In the genomic region with DNA sequence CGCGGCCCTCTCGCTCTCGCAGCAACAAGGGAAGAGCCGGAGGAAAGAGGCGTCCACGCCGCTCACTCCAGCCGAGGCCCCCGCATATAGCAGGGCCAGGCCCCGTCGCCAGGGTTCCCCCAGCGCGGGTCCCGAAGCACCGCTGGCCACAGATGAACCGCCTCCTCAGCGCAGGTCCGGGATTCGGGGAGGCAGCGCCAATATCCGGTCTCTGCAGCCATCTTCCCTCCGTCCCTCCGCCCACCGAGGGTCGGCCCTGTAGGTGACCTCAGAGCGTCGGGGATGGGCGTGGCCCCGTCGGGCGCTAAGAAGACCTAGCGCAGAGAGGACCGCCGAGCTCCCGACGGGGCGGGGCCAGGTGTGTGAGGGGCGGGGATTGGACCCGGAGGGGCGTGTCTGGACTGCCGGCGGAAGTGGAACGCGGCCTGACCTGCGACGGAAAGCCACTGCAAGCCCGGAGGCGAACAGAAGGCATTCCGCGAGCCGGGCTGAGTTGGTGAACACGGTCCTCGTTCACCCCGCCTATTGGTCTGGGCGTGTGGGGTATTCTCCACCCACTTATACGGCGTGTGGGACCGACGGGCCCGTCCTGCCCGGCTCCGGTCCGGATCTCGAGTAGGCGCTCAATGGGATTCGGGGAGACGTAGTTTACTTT, we compare ENCODE assay signal across 1 cellular context.
TF ChIP-seq lines count a peak whose summit lies in the region.

No MANE protein-coding gene starts in this region.

TF ChIP-seq in HepG2, 621 proteins besides CTCF, POLR2A, EP300 and RAD21 (continued from another document and continues in another):
- TF ChIP-seq ZNF879 (CRISPR knock-in tag; IDR thresholded peaks at IDR 0.05) (peak; percentile 79), ADNP (CRISPR knock-in tag; IDR thresholded peaks at IDR 0.05) (no peak), MAF1 (CRISPR knock-in tag; IDR thresholded peaks at IDR 0.05; ENCODE audit: borderline replicate concordance) (no peak), NAIF1 (CRISPR knock-in tag; IDR thresholded peaks at IDR 0.05; ENCODE audit: borderline replicate concordance) (peak; percentile 85; the same call in 1 of the 2 replicates), ARNT (IDR thresholded peaks at IDR 0.05) (no peak), ZNF331 (CRISPR knock-in tag; IDR thresholded peaks at IDR 0.05) (peak; percentile 47; the same call in 1 of the 2 replicates), ZNF703 (CRISPR knock-in tag; IDR thresholded peaks at IDR 0.05; ENCODE audit: borderline replicate concordance) (no peak), SMAD1 (CRISPR knock-in tag; IDR thresholded peaks at IDR 0.05; ENCODE audit: borderline replicate concordance, low read depth) (no peak; the same call in 1 of the 2 replicates), ZMYM3 (CRISPR knock-in tag; IDR thresholded peaks at IDR 0.05) (peak; percentile 8; the same call in 1 of the 2 replicates), ZBTB7A (CRISPR knock-in tag; IDR thresholded peaks at IDR 0.05) (0 out of 2 replicates have a peak, but pooled peaks have one; percentile 42), ZNF446 (CRISPR knock-in tag; IDR thresholded peaks at IDR 0.05) (peak; percentile 74; the same call in 1 of the 2 replicates), ZNF235 (CRISPR knock-in tag; IDR thresholded peaks at IDR 0.05; ENCODE audit: borderline replicate concordance) (peak; percentile 36; the same call in 1 of the 2 replicates), PHF21A (CRISPR knock-in tag; IDR thresholded peaks at IDR 0.05) (peak; percentile 58), POGZ (CRISPR knock-in tag; IDR thresholded peaks at IDR 0.05) (peak; percentile 83), SP2 (CRISPR knock-in tag; IDR thresholded peaks at IDR 0.05) (peak; percentile 39; the same call in 1 of the 2 replicates), HDAC2 (CRISPR knock-in tag; IDR thresholded peaks at IDR 0.05) (peak; percentile 34; the same call in 1 of the 2 replicates), ZIK1 (CRISPR knock-in tag; IDR thresholded peaks at IDR 0.05; ENCODE audit: borderline replicate concordance, low read depth) (peak; percentile 72; the same call in 1 of the 2 replicates), GABPB1 (CRISPR knock-in tag; IDR thresholded peaks at IDR 0.05) (peak; percentile 92), BRF2 (CRISPR knock-in tag; IDR thresholded peaks at IDR 0.05) (0 out of 2 replicates have a peak, but pooled peaks have one; percentile 84), PHF8 (CRISPR knock-in tag; IDR thresholded peaks at IDR 0.05) (peak; percentile 90), CREM (IDR thresholded peaks at IDR 0.05) (peak; percentile 40; the same call in 1 of the 2 replicates), CREM (CRISPR knock-in tag; IDR thresholded peaks at IDR 0.05) (no peak), MED8 (CRISPR knock-in tag; IDR thresholded peaks at IDR 0.05; ENCODE audit: insufficient replicate concordance) (no peak), ZNF503 (CRISPR knock-in tag; IDR thresholded peaks at IDR 0.05) (peak; percentile 72; the same call in 1 of the 2 replicates), SP1 (IDR thresholded peaks at IDR 0.05) (no peak), SP1 (CRISPR knock-in tag; IDR thresholded peaks at IDR 0.05) (peak; percentile 92), NONO (IDR thresholded peaks at IDR 0.05) (no peak), NONO (CRISPR knock-in tag; conservative IDR thresholded peaks at IDR 0.05) (peak; percentile 90), FOXP1 (IDR thresholded peaks at IDR 0.05) (no peak), FOXP1 (CRISPR knock-in tag; IDR thresholded peaks at IDR 0.05) (no peak; the same call in 1 of the 2 replicates), SKI (IDR thresholded peaks at IDR 0.05; ENCODE audit: partially characterized antibody) (peak; percentile 66), CREB1 (IDR thresholded peaks at IDR 0.05) (peak; percentile 40; the same call in 1 of the 2 replicates), CREB1 (CRISPR knock-in tag; IDR thresholded peaks at IDR 0.05) (no peak), TMF1 (CRISPR knock-in tag; IDR thresholded peaks at IDR 0.05; ENCODE audit: low read depth) (no peak), SALL2 (CRISPR knock-in tag; IDR thresholded peaks at IDR 0.05) (peak; percentile 38; the same call in 1 of the 2 replicates), RBAK (CRISPR knock-in tag; IDR thresholded peaks at IDR 0.05) (no peak), ZNF772 (CRISPR knock-in tag; IDR thresholded peaks at IDR 0.05) (peak; percentile 41; the same call in 1 of the 2 replicates), THYN1 (CRISPR knock-in tag; IDR thresholded peaks at IDR 0.05; ENCODE audit: borderline replicate concordance, low read depth) (no peak), ATRX (CRISPR knock-in tag; IDR thresholded peaks at IDR 0.05; ENCODE audit: borderline replicate concordance) (no peak), REXO4 (CRISPR knock-in tag; IDR thresholded peaks at IDR 0.05; ENCODE audit: borderline replicate concordance) (no peak), SCMH1 (CRISPR knock-in tag; IDR thresholded peaks at IDR 0.05; ENCODE audit: borderline replicate concordance) (no peak), ZNF496 (CRISPR knock-in tag; IDR thresholded peaks at IDR 0.05; ENCODE audit: insufficient replicate concordance) (no peak), ZNF326 (CRISPR knock-in tag; IDR thresholded peaks at IDR 0.05; ENCODE audit: borderline replicate concordance) (no peak), TBX3 (IDR thresholded peaks at IDR 0.05; ENCODE audit: borderline replicate concordance) (no peak), ZNF589 (CRISPR knock-in tag; conservative IDR thresholded peaks at IDR 0.05) (no peak), SAP130 (CRISPR knock-in tag; IDR thresholded peaks at IDR 0.05; ENCODE audit: low read depth) (peak; percentile 79), ZSCAN20 (CRISPR knock-in tag; IDR thresholded peaks at IDR 0.05; ENCODE audit: borderline replicate concordance) (no peak), ZNF629 (CRISPR knock-in tag; conservative IDR thresholded peaks at IDR 0.05) (peak; percentile 50; the same call in 1 of the 2 replicates), YEATS4 (CRISPR knock-in tag; IDR thresholded peaks at IDR 0.05; ENCODE audit: borderline replicate concordance) (peak; percentile 63; the same call in 1 of the 2 replicates), ZNF547 (CRISPR knock-in tag; IDR thresholded peaks at IDR 0.05) (peak; percentile 70; the same call in 1 of the 2 replicates), ZNF12 (CRISPR knock-in tag; IDR thresholded peaks at IDR 0.05) (no peak; the same call in 1 of the 2 replicates), DMTF1 (CRISPR knock-in tag; IDR thresholded peaks at IDR 0.05) (peak; percentile 54; the same call in 1 of the 2 replicates), KLF15 (CRISPR knock-in tag; IDR thresholded peaks at IDR 0.05; ENCODE audit: borderline replicate concordance) (no peak; the same call in 1 of the 2 replicates), HNRNPH1 (optimal IDR thresholded peaks at IDR 0.05; ENCODE audit: low read depth, low read length) (peak; percentile 68), ZFYVE20 (CRISPR knock-in tag; IDR thresholded peaks at IDR 0.05; ENCODE audit: borderline replicate concordance, low read depth) (no peak), ZBTB42 (CRISPR knock-in tag; IDR thresholded peaks at IDR 0.05) (peak; percentile 70; the same call in 1 of the 2 replicates), MED1 (CRISPR knock-in tag; IDR thresholded peaks at IDR 0.05) (peak; percentile 78), KLF16 (CRISPR knock-in tag; IDR thresholded peaks at IDR 0.05) (peak in 1 of 2 experiments; percentile 36; a peak in 2 of 4 replicates), ONECUT2 (CRISPR knock-in tag; IDR thresholded peaks at IDR 0.05) (no peak), XBP1 (CRISPR knock-in tag; IDR thresholded peaks at IDR 0.05) (no peak)
- TF ChIP-seq, protein P1, sequence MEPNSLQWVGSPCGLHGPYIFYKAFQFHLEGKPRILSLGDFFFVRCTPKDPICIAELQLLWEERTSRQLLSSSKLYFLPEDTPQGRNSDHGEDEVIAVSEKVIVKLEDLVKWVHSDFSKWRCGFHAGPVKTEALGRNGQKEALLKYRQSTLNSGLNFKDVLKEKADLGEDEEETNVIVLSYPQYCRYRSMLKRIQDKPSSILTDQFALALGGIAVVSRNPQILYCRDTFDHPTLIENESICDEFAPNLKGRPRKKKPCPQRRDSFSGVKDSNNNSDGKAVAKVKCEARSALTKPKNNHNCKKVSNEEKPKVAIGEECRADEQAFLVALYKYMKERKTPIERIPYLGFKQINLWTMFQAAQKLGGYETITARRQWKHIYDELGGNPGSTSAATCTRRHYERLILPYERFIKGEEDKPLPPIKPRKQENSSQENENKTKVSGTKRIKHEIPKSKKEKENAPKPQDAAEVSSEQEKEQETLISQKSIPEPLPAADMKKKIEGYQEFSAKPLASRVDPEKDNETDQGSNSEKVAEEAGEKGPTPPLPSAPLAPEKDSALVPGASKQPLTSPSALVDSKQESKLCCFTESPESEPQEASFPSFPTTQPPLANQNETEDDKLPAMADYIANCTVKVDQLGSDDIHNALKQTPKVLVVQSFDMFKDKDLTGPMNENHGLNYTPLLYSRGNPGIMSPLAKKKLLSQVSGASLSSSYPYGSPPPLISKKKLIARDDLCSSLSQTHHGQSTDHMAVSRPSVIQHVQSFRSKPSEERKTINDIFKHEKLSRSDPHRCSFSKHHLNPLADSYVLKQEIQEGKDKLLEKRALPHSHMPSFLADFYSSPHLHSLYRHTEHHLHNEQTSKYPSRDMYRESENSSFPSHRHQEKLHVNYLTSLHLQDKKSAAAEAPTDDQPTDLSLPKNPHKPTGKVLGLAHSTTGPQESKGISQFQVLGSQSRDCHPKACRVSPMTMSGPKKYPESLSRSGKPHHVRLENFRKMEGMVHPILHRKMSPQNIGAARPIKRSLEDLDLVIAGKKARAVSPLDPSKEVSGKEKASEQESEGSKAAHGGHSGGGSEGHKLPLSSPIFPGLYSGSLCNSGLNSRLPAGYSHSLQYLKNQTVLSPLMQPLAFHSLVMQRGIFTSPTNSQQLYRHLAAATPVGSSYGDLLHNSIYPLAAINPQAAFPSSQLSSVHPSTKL (CRISPR knock-in tag; IDR thresholded peaks at IDR 0.05) = peak; percentile 67; the same call in 1 of the 2 replicates
- TF ChIP-seq, protein P2, sequence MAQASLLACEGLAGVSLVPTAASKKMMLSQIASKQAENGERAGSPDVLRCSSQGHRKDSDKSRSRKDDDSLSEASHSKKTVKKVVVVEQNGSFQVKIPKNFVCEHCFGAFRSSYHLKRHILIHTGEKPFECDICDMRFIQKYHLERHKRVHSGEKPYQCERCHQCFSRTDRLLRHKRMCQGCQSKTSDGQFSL (CRISPR knock-in tag; IDR thresholded peaks at IDR 0.05) = no peak
- TF ChIP-seq, protein P3, sequence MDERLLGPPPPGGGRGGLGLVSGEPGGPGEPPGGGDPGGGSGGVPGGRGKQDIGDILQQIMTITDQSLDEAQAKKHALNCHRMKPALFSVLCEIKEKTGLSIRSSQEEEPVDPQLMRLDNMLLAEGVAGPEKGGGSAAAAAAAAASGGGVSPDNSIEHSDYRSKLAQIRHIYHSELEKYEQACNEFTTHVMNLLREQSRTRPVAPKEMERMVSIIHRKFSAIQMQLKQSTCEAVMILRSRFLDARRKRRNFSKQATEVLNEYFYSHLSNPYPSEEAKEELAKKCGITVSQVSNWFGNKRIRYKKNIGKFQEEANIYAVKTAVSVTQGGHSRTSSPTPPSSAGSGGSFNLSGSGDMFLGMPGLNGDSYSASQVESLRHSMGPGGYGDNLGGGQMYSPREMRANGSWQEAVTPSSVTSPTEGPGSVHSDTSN (CRISPR knock-in tag; IDR thresholded peaks at IDR 0.05) = no peak
